Comparison of ENCODE assay signal across 1 cellular context in genomic region chr19:1213391-1214286, GRCh38.
TF ChIP-seq lines count a peak whose summit lies in the region.

No MANE protein-coding gene starts in this region.

TF ChIP-seq in HCT116, 20 proteins besides CTCF, POLR2A, EP300 and RAD21 (continued from another document):
- no peak for TF ChIP-seq ZNF274 (IDR thresholded peaks at IDR 0.05; ENCODE audit: low read depth, low read length)
- no peak for TF ChIP-seq EZH2phosphoT487 (IDR thresholded peaks at IDR 0.05; ENCODE audit: borderline replicate concordance)
- TF ChIP-seq YY1 (IDR thresholded peaks at IDR 0.05; ENCODE audit: extremely low read depth, insufficient replicate concordance, low read depth, low read length): no peak
- TF ChIP-seq SIN3A (IDR thresholded peaks at IDR 0.05; ENCODE audit: low read depth): no peak
- no peak for TF ChIP-seq ZBTB33 (IDR thresholded peaks at IDR 0.05; ENCODE audit: extremely low read depth, insufficient replicate concordance, low read length)
- TF ChIP-seq POLR2AphosphoS5 (IDR thresholded peaks at IDR 0.05; ENCODE audit: low read depth, low read length): no peak
